ENCODE assay signal across 1 cellular context in genomic region chr22:23218053-23218866, GRCh38.
TF ChIP-seq lines count a peak whose summit lies in the region.

No MANE protein-coding gene starts in this region.

TF ChIP-seq in IMR-90, 13 proteins besides CTCF, POLR2A, EP300 and RAD21 (continued from another document):
- TF ChIP-seq USF2 (IDR thresholded peaks at IDR 0.05; ENCODE audit: low read depth, low read length): no peak
- TF ChIP-seq MAFK (IDR thresholded peaks at IDR 0.05; ENCODE audit: low read depth, low read length): no peak
- TF ChIP-seq MXI1 (IDR thresholded peaks at IDR 0.05; ENCODE audit: borderline replicate concordance, low read depth, low read length): no peak
- no peak for TF ChIP-seq SMC3 (IDR thresholded peaks at IDR 0.05; ENCODE audit: low read depth, low read length)
- TF ChIP-seq MAZ (IDR thresholded peaks at IDR 0.05; ENCODE audit: borderline replicate concordance, low read depth, low read length): no peak
- TF ChIP-seq CHD1 (IDR thresholded peaks at IDR 0.05; ENCODE audit: low read depth, low read length): no peak
- no peak for TF ChIP-seq BHLHE40 (IDR thresholded peaks at IDR 0.05; ENCODE audit: low read depth, low read length)
